In genomic region chr17:36229644-36230043, GRCh38 we compare ENCODE assay signal across 7 cellular contexts. TPM values are rescaled to one million over a fixed set of nuclear protein-coding genes. Genes with fewer than 3 reads are reported as not detected.
"Had no signal": no experiment of that assay in that cellular context is flagged by ENCODE, and none has a peak within 500 bp of the region (broad histone marks: within the 10 kb centered on the region; RNA-seq: fewer than 3 reads in every experiment).

No MANE protein-coding gene starts in this region.

RNA-seq across cellular contexts. Expression of gene CCL4L2, which starts 18.8 kb away (rescaled TPM):
- total RNA-seq: dermis blood vessel endothelial cell, esophagus mucosa, glomerular endothelial cell, lung microvascular endothelial cell, osteoblast had no signal

RNA-seq across cellular contexts. Expression of gene CCL3L1, which starts 33.1 kb away (rescaled TPM):
- total RNA-seq: dermis blood vessel endothelial cell, esophagus mucosa, glomerular endothelial cell, left cardiac atrium, lung microvascular endothelial cell, osteoblast had no signal

RNA-seq across cellular contexts. Expression of gene TBC1D3B, which starts 53.2 kb away (rescaled TPM):
- polyA plus RNA-seq: naive thymus-derived CD8-positive, alpha-beta T cell had no signal
